ENCODE assay signal across 8 cellular contexts in genomic region chr20:53590122-53590521, GRCh38. TPM values are rescaled to one million over a fixed set of nuclear protein-coding genes. Genes with fewer than 3 reads are reported as not detected.
A peak's percentile ranks its signal among the peaks of the same experiment; 100 is the strongest.
DNase-seq lines count a peak whose midpoint lies in the region; ATAC-seq and TF ChIP-seq lines count a peak whose summit lies in the region.
"Not testable (repeated sequence)": the region's sequence is repeated elsewhere in the genome, so short reads cannot be mapped to it uniquely, and the experiment has no call there.

No MANE protein-coding gene starts in this region.

- H3K4me3 Mint-ChIP-seq in CD4-positive, alpha-beta T cell: peak overlapping the region; percentile 99
- peak overlapping the region; percentile 98 for H3K4me3 Mint-ChIP-seq in activated naive CD8-positive, alpha-beta T cell
- H3K4me3 Mint-ChIP-seq in endodermal cell: peak overlapping the region; percentile 89
- H3K4me3 Mint-ChIP-seq in immature natural killer cell: peak overlapping the region; percentile 88 to 98 (median 96)
- H3K4me3 Mint-ChIP-seq in neural progenitor cell: peak overlapping the region; percentile 98

- H3K4me1 Mint-ChIP-seq in CD4-positive, alpha-beta T cell (ENCODE audit: low read depth): peaks cover 66% of the 10 kb centered on the region
- H3K4me1 Mint-ChIP-seq in activated naive CD8-positive, alpha-beta T cell (ENCODE audit: low read depth): peaks cover 60% of the 10 kb centered on the region
- H3K4me1 Mint-ChIP-seq in endodermal cell (peaks cover 46% of the 10 kb centered on the region), immature natural killer cell (peaks cover 62 to 75% of the 10 kb centered on the region in 2 donors), neural progenitor cell (peaks cover 51% of the 10 kb centered on the region)

- not testable (repeated sequence) for H3K9me3 Mint-ChIP-seq in CD4-positive, alpha-beta T cell; activated naive CD8-positive, alpha-beta T cell (ENCODE audit: low read depth); endodermal cell; immature natural killer cell; neural progenitor cell

- not testable (repeated sequence) for H3K9me3 ChIP-seq in CD4-positive, alpha-beta T cell (ENCODE audit: control insufficient read depth, low read length); HUES6 (ENCODE audit: control insufficient read depth, insufficient read depth, low read depth, low read length); SU-DHL-6 (ENCODE audit: insufficient read depth, low read length); endodermal cell (ENCODE audit: control insufficient read depth, low read length); neural progenitor cell (ENCODE audit: low read depth); subcutaneous abdominal adipose tissue (ENCODE audit: control insufficient read depth in 5 of 5, low read length in 5 of 5)

- intact Hi-C loops in CD4-positive, alpha-beta T cell (cut with DNase I, micrococcal nuclease): not testable (repeated sequence)

- H3K4me2 ChIP-seq in SU-DHL-6 (ENCODE audit: low read depth, low read length, poor library complexity, severe bottlenecking): peak overlapping the region; percentile 79
- peak overlapping the region; percentile 96 for H3K4me2 ChIP-seq in neural progenitor cell

- not testable (repeated sequence) for H3K27me3 Mint-ChIP-seq in CD4-positive, alpha-beta T cell; activated naive CD8-positive, alpha-beta T cell; endodermal cell (ENCODE audit: insufficient read depth); neural progenitor cell (ENCODE audit: insufficient read depth, low read depth)
- H3K27me3 Mint-ChIP-seq in immature natural killer cell (ENCODE audit: low read depth in 3 of 3): peaks cover 7 to 13% (median 9%) of the 10 kb centered on the region in 3 donors

- H3K9me2 ChIP-seq in SU-DHL-6 (replicated peaks; ENCODE audit: insufficient read depth, low read length): not testable (repeated sequence)

- not testable (repeated sequence) for DNase-seq in CD4-positive, alpha-beta T cell; endodermal cell; immature natural killer cell; neural progenitor cell (ENCODE audit: low spot score)

- POLR2A ChIA-PET in CD4-positive, alpha-beta T cell (lab: Charles Lee): interaction anchor here (1.9 to 7.6 kb wide), 2 partner anchors 8 to 53 kb away, joined by 9 to 95 read pairs; no protein-coding TSS in a partner anchor

- not testable (repeated sequence) for TF ChIP-seq CTCF in CD4-positive, alpha-beta T cell (IDR thresholded peaks at IDR 0.05); SU-DHL-6 (IDR thresholded peaks at IDR 0.05; ENCODE audit: insufficient read depth, low read length, poor library complexity, severe bottlenecking); endodermal cell (conservative IDR thresholded peaks at IDR 0.05); neural progenitor cell (IDR thresholded peaks at IDR 0.05)

- ATAC-seq in CD4-positive, alpha-beta T cell (ENCODE audit: poor library complexity): not testable (repeated sequence)

- WGBS in endodermal cell (ENCODE audit: insufficient coverage in 1 of 2, insufficient read length in 1 of 2), 2 experiments: no CpG with 5 or more reads among the region's 2 CpGs

- H3K4me1 ChIP-seq in HUES6 (ENCODE audit: control insufficient read depth, insufficient read depth, low read length) (peaks cover 36% of the 10 kb centered on the region), neural progenitor cell (peaks cover 52% of the 10 kb centered on the region), subcutaneous abdominal adipose tissue (ENCODE audit: control insufficient read depth in 5 of 5, insufficient read depth in 5 of 5, low read length in 5 of 5) (peaks cover 0 to 46% (median 21%) of the 10 kb centered on the region in 5 donors)
- H3K4me1 ChIP-seq in endodermal cell (ENCODE audit: control insufficient read depth, insufficient read depth, low read length): not testable (repeated sequence)

- not testable (repeated sequence) for H2AFZ ChIP-seq in SU-DHL-6 (ENCODE audit: low read depth, low read length, severe bottlenecking); neural progenitor cell (replicated peaks)

- not testable (repeated sequence) for H4K20me1 ChIP-seq in SU-DHL-6 (ENCODE audit: low read depth, low read length)
- peaks cover 49% of the 10 kb centered on the region for H4K20me1 ChIP-seq in neural progenitor cell (ENCODE audit: low read depth)

- H3K27ac ChIP-seq in CD4-positive, alpha-beta T cell (ENCODE audit: low read depth, low read length): peak overlapping the region; percentile 94
- H3K27ac ChIP-seq in HUES6 (ENCODE audit: low read depth, low read length): peak overlapping the region; percentile 93
- H3K27ac ChIP-seq in SU-DHL-6 (ENCODE audit: low read depth, low read length): peak overlapping the region; percentile 48
- H3K27ac ChIP-seq in endodermal cell (ENCODE audit: low read depth, low read length): not testable (repeated sequence)
- peak overlapping the region; percentile 64 for H3K27ac ChIP-seq in neural progenitor cell
- H3K27ac ChIP-seq in subcutaneous abdominal adipose tissue (ENCODE audit: low read depth, low read length): peak overlapping the region; percentile 94

- H3K36me3 ChIP-seq in HUES6 (ENCODE audit: control insufficient read depth, insufficient read depth, low read length); SU-DHL-6 (ENCODE audit: low read length); endodermal cell (ENCODE audit: control insufficient read depth, insufficient read depth, low read length); neural progenitor cell; subcutaneous abdominal adipose tissue (ENCODE audit: control insufficient read depth in 5 of 5, insufficient read depth in 5 of 5, low read length in 5 of 5): not testable (repeated sequence)

- peaks cover 28% of the 10 kb centered on the region for H3K36me3 Mint-ChIP-seq in CD4-positive, alpha-beta T cell (ENCODE audit: low read depth)
- not testable (repeated sequence) for H3K36me3 Mint-ChIP-seq in activated naive CD8-positive, alpha-beta T cell; endodermal cell (ENCODE audit: low read depth); immature natural killer cell; neural progenitor cell

- peak overlapping the region; percentile 49 for H3K4me3 ChIP-seq in HUES6 (ENCODE audit: low read depth, low read length)
- H3K4me3 ChIP-seq in SU-DHL-6 (ENCODE audit: insufficient read depth, low read length, poor library complexity, severe bottlenecking): peak overlapping the region; percentile 26
- H3K4me3 ChIP-seq in endodermal cell (ENCODE audit: low read length): peak overlapping the region; percentile 80
- H3K4me3 ChIP-seq in neural progenitor cell: peak overlapping the region; percentile 95
- H3K4me3 ChIP-seq in subcutaneous abdominal adipose tissue (ENCODE audit: low read depth in 1 of 5, low read length in 5 of 5): peak overlapping the region in 1 of 5 donors; percentile 26

- peaks cover 49% of the 10 kb centered on the region for H3K79me2 ChIP-seq in SU-DHL-6 (ENCODE audit: insufficient read depth, low read length)
- peaks cover 83% of the 10 kb centered on the region for H3K79me2 ChIP-seq in neural progenitor cell (ENCODE audit: low read depth)

- H3K9ac ChIP-seq in HUES6 (ENCODE audit: low read length) (peak overlapping the region; percentile 44), SU-DHL-6 (ENCODE audit: low read length) (peak overlapping the region; percentile 88; the same call in 1 of the 2 replicates), endodermal cell (ENCODE audit: extremely low read depth, low read length, poor library complexity, severe bottlenecking) (peak overlapping the region; percentile 71), subcutaneous abdominal adipose tissue (ENCODE audit: low read length in 5 of 5) (peak overlapping the region in 4 of 5 donors; percentile 26 to 84 (median 42))
- H3K9ac ChIP-seq in neural progenitor cell: not testable (repeated sequence)

- CTCF ChIA-PET in CD4-positive, alpha-beta T cell (lab: Charles Lee): not testable (repeated sequence)

- not testable (repeated sequence) for H3K27me3 ChIP-seq in CD4-positive, alpha-beta T cell (ENCODE audit: control insufficient read depth, insufficient read depth, low read length); HUES6 (ENCODE audit: control insufficient read depth, insufficient read depth, low read length); SU-DHL-6 (ENCODE audit: low read length); endodermal cell (ENCODE audit: control insufficient read depth, insufficient read depth, low read length, poor library complexity, severe bottlenecking); neural progenitor cell; subcutaneous abdominal adipose tissue (ENCODE audit: control insufficient read depth in 5 of 5, insufficient read depth in 4 of 5, low read length in 5 of 5)

- H3F3A ChIP-seq in SU-DHL-6 (ENCODE audit: insufficient read depth) (peaks cover 17% of the 10 kb centered on the region), neural progenitor cell (ENCODE audit: low read depth) (peaks cover 58% of the 10 kb centered on the region)

- peak overlapping the region; percentile 100 for H3K27ac Mint-ChIP-seq in CD4-positive, alpha-beta T cell
- peak overlapping the region; percentile 100 for H3K27ac Mint-ChIP-seq in activated naive CD8-positive, alpha-beta T cell
- H3K27ac Mint-ChIP-seq in endodermal cell (peak overlapping the region; percentile 57), immature natural killer cell (peak overlapping the region; percentile 89 to 98 (median 94))
- not testable (repeated sequence) for H3K27ac Mint-ChIP-seq in neural progenitor cell

RNA-seq across cellular contexts. Expression of gene ZNF217, which starts 3.5 kb away (rescaled TPM):
- total RNA-seq in CD4-positive, alpha-beta T cell: 10 to 100 TPM; 83.5 to 87.4 TPM
- total RNA-seq in endodermal cell (100 to 1,000 TPM; 100 to 123 TPM), neural progenitor cell (ENCODE audit: low replicate concordance) (76.3 and 84.4 TPM in 2 replicates)
- 45.7 TPM for polyA plus RNA-seq in endodermal cell (2013, experiment 1 of 2)
- polyA plus RNA-seq in endodermal cell (2013, experiment 2 of 2): 46.1 TPM
- polyA plus RNA-seq in immature natural killer cell: 10 to 100 TPM in 2 of 3 donors, 1 to 10 TPM in 1; 10.0 to 33.5 (median 16.2) TPM
